In the genomic region with DNA sequence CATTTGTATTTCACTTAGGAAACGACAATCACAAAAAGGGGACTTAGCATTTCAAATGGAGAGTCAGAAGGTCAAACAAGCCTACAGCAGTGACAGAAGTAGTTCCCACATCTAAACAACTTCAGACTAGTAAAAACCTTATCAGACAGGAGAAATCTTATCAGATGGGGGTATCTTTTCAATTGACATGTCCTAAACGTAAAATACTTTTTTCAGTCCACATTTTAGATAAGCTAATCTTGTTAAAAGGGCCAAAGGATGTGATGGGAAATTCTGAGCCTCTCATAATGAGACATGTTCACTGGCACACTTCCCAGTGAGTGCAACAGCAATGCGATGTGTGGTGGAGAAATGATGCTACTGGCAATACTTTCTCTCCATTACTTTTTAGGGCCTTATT, we compare ENCODE assay signal across 9 cellular contexts. TPM values are rescaled to one million over a fixed set of nuclear protein-coding genes. Genes with fewer than 3 reads are reported as not detected.
DNase-seq lines count a peak whose midpoint lies in the region; ATAC-seq and TF ChIP-seq lines count a peak whose summit lies in the region.
"Had no signal": no experiment of that assay in that cellular context is flagged by ENCODE, and none has a peak within 500 bp of the region (broad histone marks: within the 10 kb centered on the region; RNA-seq: fewer than 3 reads in every experiment).

No MANE protein-coding gene starts in this region.

- H3K4me1 ChIP-seq in BE2C (0 out of 2 replicates have a peak, but pooled peaks cover 3% of the 10 kb centered on the region), tibial artery (peaks cover 0 to 64% (median 40%) of the 10 kb centered on the region in 4 donors)

- no peak for ATAC-seq in activated naive CD8-positive, alpha-beta T cell treated with anti-CD3 and anti-CD28 coated beads, Interleukin-2, amount 10 ng/mL, durations not matched to agents 7 days and 5 days (ENCODE audit: low read depth)
- ATAC-seq in HG03565 (IDR thresholded peaks at IDR 0.05; ENCODE audit: unreplicated experiment) (no peak), HG03159 (IDR thresholded peaks at IDR 0.05; ENCODE audit: unreplicated experiment) (no peak)
- ATAC-seq: mucosa of descending colon had no signal

- H3K9me3 ChIP-seq in BE2C (no peaks in the 10 kb centered on the region), tibial artery (no peaks in the 10 kb centered on the region)
- H3K9me3 ChIP-seq: mucosa of descending colon had no signal

- TF ChIP-seq CTCF in BE2C (IDR thresholded peaks at IDR 0.05; ENCODE audit: low read depth, low read length) = no peak
- no peak for TF ChIP-seq CTCF in tibial artery (IDR thresholded peaks at IDR 0.05)

- intact Hi-C loops in tibial artery (cut with DNase I; ENCODE audit: low total_unique reads) = loop anchor here (5.0 to 10.0 kb wide), 2 partner anchors 50 to 128 kb away; a partner anchor contains a TSS

- no peak overlapping the region for H3K27ac ChIP-seq in tibial artery

- peaks cover 20% of the 10 kb centered on the region for H3K36me3 Mint-ChIP-seq in activated naive CD8-positive, alpha-beta T cell treated with anti-CD3 and anti-CD28 coated beads, Interleukin-2, amount 10 ng/mL, durations not matched to agents 7 days and 5 days

- peaks cover 48% of the 10 kb centered on the region for H3K4me1 Mint-ChIP-seq in activated naive CD8-positive, alpha-beta T cell treated with anti-CD3 and anti-CD28 coated beads, Interleukin-2, amount 10 ng/mL, durations not matched to agents 7 days and 5 days

- H3K9me3 Mint-ChIP-seq in activated naive CD8-positive, alpha-beta T cell treated with anti-CD3 and anti-CD28 coated beads, Interleukin-2, amount 10 ng/mL, durations not matched to agents 7 days and 5 days = no peaks in the 10 kb centered on the region

- H3K4me3 ChIP-seq in BE2C (ENCODE audit: low read depth, low read length) = peak overlapping the region; percentile 97
- peak overlapping the region; percentile 85 for H3K4me3 ChIP-seq in tibial artery
- H3K4me3 ChIP-seq: mucosa of descending colon had no signal

- H3K27ac Mint-ChIP-seq in activated naive CD8-positive, alpha-beta T cell treated with anti-CD3 and anti-CD28 coated beads, Interleukin-2, amount 10 ng/mL, durations not matched to agents 7 days and 5 days = no peak overlapping the region

- H3K27me3 Mint-ChIP-seq in activated naive CD8-positive, alpha-beta T cell treated with anti-CD3 and anti-CD28 coated beads, Interleukin-2, amount 10 ng/mL, durations not matched to agents 7 days and 5 days = no peaks in the 10 kb centered on the region

- DNase-seq in BE2C = peak; percentile 43
- DNase-seq in HS-27A (ENCODE audit: low read depth) = peak; percentile 27
- no peak for DNase-seq in activated naive CD8-positive, alpha-beta T cell treated with anti-CD3 and anti-CD28 coated beads, Interleukin-2, amount 10 ng/mL, durations not matched to agents 7 days and 5 days
- peak; percentile 57 for DNase-seq in kidney tubule cell (ENCODE audit: low spot score)
- DNase-seq in tibial artery = peak in 1 of 2 donors; percentile 75
- DNase-seq in NCI-H2196 treated with DMSO at 0.1 percent for 48 hours (lab: John Stamatoyannopoulos, UW; ENCODE audit: unreplicated experiment) = no peak

- peak overlapping the region; percentile 54 for H3K4me3 Mint-ChIP-seq in activated naive CD8-positive, alpha-beta T cell treated with anti-CD3 and anti-CD28 coated beads, Interleukin-2, amount 10 ng/mL, durations not matched to agents 7 days and 5 days

- H3K27me3 ChIP-seq in BE2C (no peaks in the 10 kb centered on the region; the same call in 1 of the 2 replicates), tibial artery (no peaks in the 10 kb centered on the region)

- POLR2A ChIA-PET in activated naive CD8-positive, alpha-beta T cell treated with anti-CD3 and anti-CD28 coated beads, Interleukin-2, amount 10 ng/mL, durations not matched to agents 7 days and 5 days (lab: Charles Lee) = interaction anchor here (1.1 kb wide), 1 partner anchor 98 kb away, joined by 3 read pairs; no protein-coding TSS in a partner anchor

- H3K36me3 ChIP-seq in BE2C (peaks cover 3% of the 10 kb centered on the region; the same call in 1 of the 2 replicates), tibial artery (no peaks in the 10 kb centered on the region)

RNA-seq across cellular contexts. Expression of a gene that starts 2.4 kb away (rescaled TPM):
- 51.9 TPM for polyA plus RNA-seq in BE2C (2012; ENCODE audit: insufficient read depth, insufficient read length, low read depth)
- 100 to 1,000 TPM; 126 to 131 TPM for total RNA-seq in activated naive CD8-positive, alpha-beta T cell treated with anti-CD3 and anti-CD28 coated beads, Interleukin-2, amount 10 ng/mL, durations not matched to agents 7 days and 5 days

Comparison
In these comparisons a context has a peak if more than half of its experiments do, and no peak if none do; other contexts are left out.
1. DNase-seq: peak in BE2C (single experiment), HS-27A (single experiment) and kidney tubule cell (single experiment); none in activated naive CD8-positive, alpha-beta T cell treated with anti-CD3 and anti-CD28 coated beads, Interleukin-2, amount 10 ng/mL, durations not matched to agents 7 days and 5 days (single experiment) and NCI-H2196 treated with DMSO at 0.1 percent for 48 hours (single experiment).